8 cellular contexts compared by ENCODE assay signal in the genomic region with DNA sequence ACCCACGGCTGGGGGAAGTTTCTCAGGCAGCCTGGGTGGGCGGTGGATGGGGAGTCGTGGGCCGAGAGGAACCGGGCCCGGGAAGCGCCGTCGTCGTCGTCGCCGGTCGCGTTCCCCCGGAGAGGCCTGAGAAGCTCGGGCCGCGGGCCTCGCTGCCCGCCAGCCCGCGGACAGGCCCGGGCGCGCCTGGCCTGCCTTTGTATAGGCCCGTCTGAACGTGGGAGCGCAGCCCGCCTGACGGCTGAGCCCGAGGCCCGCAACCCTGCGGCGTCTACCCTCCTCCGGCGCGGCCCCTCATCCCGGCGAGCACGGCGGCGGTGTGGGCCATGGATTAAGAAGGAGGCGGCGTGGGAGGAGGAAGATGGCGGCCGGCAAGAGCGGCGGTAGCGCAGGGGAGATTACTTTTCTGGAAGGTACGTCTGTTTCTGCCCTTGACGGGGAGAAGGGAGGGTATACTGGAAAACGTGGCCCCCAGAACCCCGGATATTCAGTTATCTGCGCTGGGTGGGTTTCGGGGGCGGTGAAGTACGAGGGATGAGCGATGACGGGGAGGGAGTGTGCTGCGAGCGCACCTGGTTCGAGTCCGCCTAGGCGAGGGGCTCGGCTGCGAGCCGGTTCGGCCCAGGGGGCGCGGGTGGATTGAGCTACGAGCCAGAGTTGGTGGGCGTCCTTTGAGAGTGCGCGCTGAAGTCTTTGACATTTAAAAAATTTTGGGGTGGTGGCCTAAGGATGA. TPM values are rescaled to one million over a fixed set of nuclear protein-coding genes. Genes with fewer than 3 reads are reported as not detected.
DNase-seq lines count a peak whose midpoint lies in the region; ATAC-seq and TF ChIP-seq lines count a peak whose summit lies in the region.

No MANE protein-coding gene starts in this region.

- H3K9me3 Mint-ChIP-seq in activated T-helper 17 cell treated with anti-CD3 and anti-CD28 coated beads, Interleukin-2, amount 50 U/mL, for 72 hours: no peaks in the 10 kb centered on the region

- TF ChIP-seq CTCF in OCI-LY3 (IDR thresholded peaks at IDR 0.05; ENCODE audit: low read depth, low read length) (no peak), foreskin fibroblast (IDR thresholded peaks at IDR 0.05; ENCODE audit: low read depth, low read length) (no peak), omental fat pad (IDR thresholded peaks at IDR 0.05) (no peak), thoracic aorta (IDR thresholded peaks at IDR 0.05) (no peak)

- H3K9ac ChIP-seq in OCI-LY3 (ENCODE audit: low read length): peak overlapping the region; percentile 88

- H3K27me3 ChIP-seq in OCI-LY3 (ENCODE audit: low read depth, low read length) (no peaks in the 10 kb centered on the region), thoracic aorta (replicated peaks; ENCODE audit: insufficient read depth) (no peaks in the 10 kb centered on the region)

- DNase-seq in AG20443 (ENCODE audit: low spot score) (peak; percentile 64), foreskin fibroblast (peak; percentile 37 to 68), omental fat pad (ENCODE audit: low spot score) (no peak), thoracic aorta (ENCODE audit: low spot score) (no peak)

- H3K27ac ChIP-seq in OCI-LY3 (ENCODE audit: low read length) (peak overlapping the region; percentile 70), thoracic aorta (peak overlapping the region; percentile 91 to 94)

- peak overlapping the region; percentile 56 for H2AFZ ChIP-seq in OCI-LY3 (ENCODE audit: low read depth, low read length)

- no peaks in the 10 kb centered on the region for H3K27me3 Mint-ChIP-seq in activated T-helper 17 cell treated with anti-CD3 and anti-CD28 coated beads, Interleukin-2, amount 50 U/mL, for 72 hours

- peaks cover 13% of the 10 kb centered on the region for H3K36me3 Mint-ChIP-seq in activated T-helper 17 cell treated with anti-CD3 and anti-CD28 coated beads, Interleukin-2, amount 50 U/mL, for 72 hours (ENCODE audit: low read depth)

- H3K4me3 Mint-ChIP-seq in activated T-helper 17 cell treated with anti-CD3 and anti-CD28 coated beads, Interleukin-2, amount 50 U/mL, for 72 hours: peak overlapping the region; percentile 94

- H3K4me3 ChIP-seq in OCI-LY3 (ENCODE audit: low read length): peak overlapping the region; percentile 97
- H3K4me3 ChIP-seq in foreskin fibroblast (ENCODE audit: low read depth in 1 of 2, low read length in 2 of 2): peak overlapping the region; percentile 78 to 82
- peak overlapping the region; percentile 87 for H3K4me3 ChIP-seq in thoracic aorta

- H3K79me2 ChIP-seq in OCI-LY3 (ENCODE audit: low read length): peaks cover 67% of the 10 kb centered on the region

- H4K20me1 ChIP-seq in OCI-LY3 (ENCODE audit: insufficient read depth, low read length): peaks cover 31% of the 10 kb centered on the region

- peaks cover 45% of the 10 kb centered on the region for H3K4me1 Mint-ChIP-seq in activated T-helper 17 cell treated with anti-CD3 and anti-CD28 coated beads, Interleukin-2, amount 50 U/mL, for 72 hours

- H3K4me2 ChIP-seq in OCI-LY3 (ENCODE audit: low read length): peak overlapping the region; percentile 85

- H3K27ac Mint-ChIP-seq in activated T-helper 17 cell treated with anti-CD3 and anti-CD28 coated beads, Interleukin-2, amount 50 U/mL, for 72 hours: peak overlapping the region; percentile 96

- H3K4me1 ChIP-seq in OCI-LY3 (ENCODE audit: low read length): peaks cover 25% of the 10 kb centered on the region
- peaks cover 26 to 64% of the 10 kb centered on the region in 2 donors for H3K4me1 ChIP-seq in thoracic aorta (ENCODE audit: control insufficient read depth in 1 of 2, low read depth in 2 of 2)

- ATAC-seq in GM18870 (IDR thresholded peaks at IDR 0.05; ENCODE audit: unreplicated experiment) (peak; percentile 17), HG03108 (IDR thresholded peaks at IDR 0.05; ENCODE audit: unreplicated experiment) (peak; percentile 30), omental fat pad (ENCODE audit: low FRiP score) (peak; percentile 35), thoracic aorta (ENCODE audit: insufficient number of reproducible peaks, low FRiP score, low read depth) (peak; percentile 17)
- ATAC-seq in activated T-helper 17 cell treated with anti-CD3 and anti-CD28 coated beads, Interleukin-2, amount 50 U/mL, for 72 hours (replicated peaks): peak; percentile 58

- H3K36me3 ChIP-seq in OCI-LY3 (replicated peaks; ENCODE audit: low read depth, low read length): peaks cover 6% of the 10 kb centered on the region
- no peaks in the 10 kb centered on the region for H3K36me3 ChIP-seq in thoracic aorta

- H3K9me3 ChIP-seq in OCI-LY3 (ENCODE audit: insufficient read depth, low read length) (no peaks in the 10 kb centered on the region), thoracic aorta (no peaks in the 10 kb centered on the region)

RNA-seq across cellular contexts. Expression of gene SENP6, which starts 0.7 kb away (rescaled TPM):
- 10 to 100 TPM; 60.0 to 68.3 TPM for total RNA-seq in activated T-helper 17 cell treated with anti-CD3 and anti-CD28 coated beads, Interleukin-2, amount 50 U/mL, for 72 hours
- 100 to 1,000 TPM in 2 of 4 donors, 10 to 100 TPM in 2; 88.2 to 134 (median 110) TPM for total RNA-seq in omental fat pad
- 100 to 1,000 TPM; 115 to 163 TPM for total RNA-seq in thoracic aorta

Comparison
In these comparisons a context has a peak if more than half of its experiments do, and no peak if none do; other contexts are left out.
1. DNase-seq: peak in AG20443 (single experiment) and foreskin fibroblast (2 of 2); none in omental fat pad (single experiment) and thoracic aorta (single experiment).
2. Peak in every context shown above with its lines, with median percentiles within 50 percentile points of each other: ATAC-seq and H3K4me3 ChIP-seq.